ENCODE assay signal across 2 cellular contexts in the genomic region with DNA sequence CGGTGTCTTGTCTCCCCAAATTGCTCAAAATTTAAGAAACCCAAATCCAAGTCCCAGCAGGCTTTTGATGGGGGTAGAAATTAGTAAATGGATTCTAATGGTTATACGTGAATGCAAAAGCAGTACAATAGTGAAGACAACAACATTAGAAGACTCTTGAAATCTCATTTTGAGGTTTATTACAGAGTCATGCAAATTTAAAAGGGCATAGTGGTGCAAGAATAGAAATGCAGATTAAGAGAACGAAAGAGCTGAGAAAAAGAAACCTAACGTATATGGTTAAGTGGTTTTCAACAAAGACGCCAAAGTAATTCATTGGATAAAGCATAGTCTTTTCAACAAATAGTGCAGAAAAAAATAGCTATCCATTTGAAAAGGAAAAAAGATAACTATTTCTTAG.
TF ChIP-seq lines count a peak whose summit lies in the region.

No MANE protein-coding gene starts in this region.

TF ChIP-seq in H1, 55 proteins besides CTCF, POLR2A, EP300 and RAD21:
- no peak for TF ChIP-seq SP2 (IDR thresholded peaks at IDR 0.05; ENCODE audit: low read length)
- no peak for TF ChIP-seq HDAC2 (IDR thresholded peaks at IDR 0.05; ENCODE audit: borderline replicate concordance in 1 of 2, low read depth in 2 of 2, low read length in 2 of 2)

TF ChIP-seq in SK-N-SH, 30 proteins besides CTCF, POLR2A, EP300 and RAD21:
- TF ChIP-seq, protein P1, sequence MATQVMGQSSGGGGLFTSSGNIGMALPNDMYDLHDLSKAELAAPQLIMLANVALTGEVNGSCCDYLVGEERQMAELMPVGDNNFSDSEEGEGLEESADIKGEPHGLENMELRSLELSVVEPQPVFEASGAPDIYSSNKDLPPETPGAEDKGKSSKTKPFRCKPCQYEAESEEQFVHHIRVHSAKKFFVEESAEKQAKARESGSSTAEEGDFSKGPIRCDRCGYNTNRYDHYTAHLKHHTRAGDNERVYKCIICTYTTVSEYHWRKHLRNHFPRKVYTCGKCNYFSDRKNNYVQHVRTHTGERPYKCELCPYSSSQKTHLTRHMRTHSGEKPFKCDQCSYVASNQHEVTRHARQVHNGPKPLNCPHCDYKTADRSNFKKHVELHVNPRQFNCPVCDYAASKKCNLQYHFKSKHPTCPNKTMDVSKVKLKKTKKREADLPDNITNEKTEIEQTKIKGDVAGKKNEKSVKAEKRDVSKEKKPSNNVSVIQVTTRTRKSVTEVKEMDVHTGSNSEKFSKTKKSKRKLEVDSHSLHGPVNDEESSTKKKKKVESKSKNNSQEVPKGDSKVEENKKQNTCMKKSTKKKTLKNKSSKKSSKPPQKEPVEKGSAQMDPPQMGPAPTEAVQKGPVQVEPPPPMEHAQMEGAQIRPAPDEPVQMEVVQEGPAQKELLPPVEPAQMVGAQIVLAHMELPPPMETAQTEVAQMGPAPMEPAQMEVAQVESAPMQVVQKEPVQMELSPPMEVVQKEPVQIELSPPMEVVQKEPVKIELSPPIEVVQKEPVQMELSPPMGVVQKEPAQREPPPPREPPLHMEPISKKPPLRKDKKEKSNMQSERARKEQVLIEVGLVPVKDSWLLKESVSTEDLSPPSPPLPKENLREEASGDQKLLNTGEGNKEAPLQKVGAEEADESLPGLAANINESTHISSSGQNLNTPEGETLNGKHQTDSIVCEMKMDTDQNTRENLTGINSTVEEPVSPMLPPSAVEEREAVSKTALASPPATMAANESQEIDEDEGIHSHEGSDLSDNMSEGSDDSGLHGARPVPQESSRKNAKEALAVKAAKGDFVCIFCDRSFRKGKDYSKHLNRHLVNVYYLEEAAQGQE (IDR thresholded peaks at IDR 0.05; ENCODE audit: low read depth, low read length): no peak
- TF ChIP-seq, protein P2, sequence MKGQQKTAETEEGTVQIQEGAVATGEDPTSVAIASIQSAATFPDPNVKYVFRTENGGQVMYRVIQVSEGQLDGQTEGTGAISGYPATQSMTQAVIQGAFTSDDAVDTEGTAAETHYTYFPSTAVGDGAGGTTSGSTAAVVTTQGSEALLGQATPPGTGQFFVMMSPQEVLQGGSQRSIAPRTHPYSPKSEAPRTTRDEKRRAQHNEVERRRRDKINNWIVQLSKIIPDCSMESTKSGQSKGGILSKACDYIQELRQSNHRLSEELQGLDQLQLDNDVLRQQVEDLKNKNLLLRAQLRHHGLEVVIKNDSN (IDR thresholded peaks at IDR 0.05; ENCODE audit: borderline replicate concordance, low read depth): no peak
- TF ChIP-seq RXRA (IDR thresholded peaks at IDR 0.05; ENCODE audit: borderline replicate concordance, low read depth) (no peak), CHD2 (IDR thresholded peaks at IDR 0.05; ENCODE audit: low read length, partially characterized antibody) (no peak), MXI1 (IDR thresholded peaks at IDR 0.05; ENCODE audit: low read depth, low read length) (no peak), JUND (IDR thresholded peaks at IDR 0.05) (no peak), RFX5 (IDR thresholded peaks at IDR 0.05; ENCODE audit: low read length) (no peak), TEAD4 (IDR thresholded peaks at IDR 0.05; ENCODE audit: borderline replicate concordance, insufficient read depth) (no peak), POLR2AphosphoS5 (IDR thresholded peaks at IDR 0.05; ENCODE audit: low read depth, low read length) (no peak), YY1 (IDR thresholded peaks at IDR 0.05; ENCODE audit: low read depth) (no peak), TCF12 (IDR thresholded peaks at IDR 0.05) (no peak), GABPA (IDR thresholded peaks at IDR 0.05; ENCODE audit: low read depth) (no peak), NRF1 (IDR thresholded peaks at IDR 0.05; ENCODE audit: low read depth, low read length) (no peak), TAF1 (IDR thresholded peaks at IDR 0.05; ENCODE audit: borderline replicate concordance, low read depth, low read length) (no peak), RCOR1 (IDR thresholded peaks at IDR 0.05; ENCODE audit: low read length) (no peak)
- TF ChIP-seq, protein P3, sequence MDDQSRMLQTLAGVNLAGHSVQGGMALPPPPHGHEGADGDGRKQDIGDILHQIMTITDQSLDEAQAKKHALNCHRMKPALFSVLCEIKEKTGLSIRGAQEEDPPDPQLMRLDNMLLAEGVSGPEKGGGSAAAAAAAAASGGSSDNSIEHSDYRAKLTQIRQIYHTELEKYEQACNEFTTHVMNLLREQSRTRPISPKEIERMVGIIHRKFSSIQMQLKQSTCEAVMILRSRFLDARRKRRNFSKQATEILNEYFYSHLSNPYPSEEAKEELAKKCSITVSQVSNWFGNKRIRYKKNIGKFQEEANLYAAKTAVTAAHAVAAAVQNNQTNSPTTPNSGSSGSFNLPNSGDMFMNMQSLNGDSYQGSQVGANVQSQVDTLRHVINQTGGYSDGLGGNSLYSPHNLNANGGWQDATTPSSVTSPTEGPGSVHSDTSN (IDR thresholded peaks at IDR 0.05): no peak
